In genomic region chrX:129900054-129900453, GRCh38 we compare ENCODE assay signal across 25 cellular contexts.
"Had no signal": no experiment of that assay in that cellular context is flagged by ENCODE, and none has a peak within 500 bp of the region (broad histone marks: within the 10 kb centered on the region; RNA-seq: fewer than 3 reads in every experiment).

No MANE protein-coding gene starts in this region.

- ATAC-seq: activated CD4-positive, alpha-beta T cell treated with anti-CD3 and anti-CD28 coated beads for 36 hours; activated T-cell treated with anti-CD3 and anti-CD28 coated beads, Interleukin-2, amount 50 U/mL, for 4 hours; activated T-helper 17 cell treated with anti-CD3 and anti-CD28 coated beads, Interleukin-2, amount 50 U/mL, for 72 hours; gastroesophageal sphincter had no signal

- H3K36me3 ChIP-seq: brain microvascular endothelial cell, esophagus squamous epithelium, gastroesophageal sphincter had no signal

- DNase-seq: activated CD4-positive, alpha-beta memory T cell treated with anti-CD3 and anti-CD28 coated beads, Interleukin-2, amount 10 ng/mL, durations not matched to agents 7 days and 5 days; activated CD4-positive, alpha-beta T cell treated with anti-CD3 and anti-CD28 coated beads for 36 hours; activated CD4-positive, alpha-beta T cell treated with anti-CD3 and anti-CD28 coated beads, Interleukin-2, amount 10 ng/mL, durations not matched to agents 24 days and 14 days; activated CD4-positive, CD25-positive, alpha-beta regulatory T cell; activated CD4-positive, CD25-positive, alpha-beta regulatory T cell treated with anti-CD3 and anti-CD28 coated beads, Interleukin-2, amount 50 U/mL, for 72 hours; activated CD8-positive, alpha-beta memory T cell treated with anti-CD3 and anti-CD28 coated beads for 24 hours; activated effector memory CD4-positive, alpha-beta T cell treated with Interleukin-2 at 50 U/mL for 16 hours; activated gamma-delta T cell treated with Interleukin-2 at 50 U/mL for 16 hours; activated naive CD4-positive, alpha-beta T cell treated with anti-CD3 and anti-CD28 coated beads, Interleukin-2, amount 50 U/mL, for 16 hours; activated naive CD4-positive, alpha-beta T cell treated with Interleukin-2 at 50 U/mL for 16 hours; activated T-cell treated with anti-CD3 and anti-CD28 coated beads, Interleukin-2, amount 50 U/mL, for 4 hours; amniotic stem cell; anterior cingulate cortex; brain microvascular endothelial cell; caudate nucleus; effector CD8-positive, alpha-beta T cell; esophagus squamous epithelium; foreskin melanocyte; head of caudate nucleus; T-helper 1 cell; T-helper 2 cell had no signal

- H3K9me3 Mint-ChIP-seq: activated CD4-positive, alpha-beta memory T cell treated with anti-CD3 and anti-CD28 coated beads, Interleukin-2, amount 10 ng/mL, durations not matched to agents 7 days and 5 days; activated CD4-positive, alpha-beta T cell treated with anti-CD3 and anti-CD28 coated beads, Interleukin-2, amount 10 ng/mL, durations not matched to agents 24 days and 14 days; activated T-cell treated with anti-CD3 and anti-CD28 coated beads, Interleukin-2, amount 50 U/mL, for 4 hours; activated T-helper 17 cell treated with anti-CD3 and anti-CD28 coated beads, Interleukin-2, amount 50 U/mL, for 72 hours had no signal

- H3K27ac Mint-ChIP-seq: activated CD4-positive, alpha-beta memory T cell treated with anti-CD3 and anti-CD28 coated beads, Interleukin-2, amount 10 ng/mL, durations not matched to agents 7 days and 5 days; activated CD4-positive, alpha-beta T cell treated with anti-CD3 and anti-CD28 coated beads for 36 hours; activated CD4-positive, alpha-beta T cell treated with anti-CD3 and anti-CD28 coated beads, Interleukin-2, amount 10 ng/mL, durations not matched to agents 24 days and 14 days; activated naive CD8-positive, alpha-beta T cell; activated T-helper 17 cell treated with anti-CD3 and anti-CD28 coated beads, Interleukin-2, amount 50 U/mL, for 72 hours had no signal

- H3K27me3 Mint-ChIP-seq: activated CD4-positive, alpha-beta memory T cell treated with anti-CD3 and anti-CD28 coated beads, Interleukin-2, amount 10 ng/mL, durations not matched to agents 7 days and 5 days; activated CD4-positive, alpha-beta T cell treated with anti-CD3 and anti-CD28 coated beads for 36 hours; activated CD4-positive, alpha-beta T cell treated with anti-CD3 and anti-CD28 coated beads, Interleukin-2, amount 10 ng/mL, durations not matched to agents 24 days and 14 days; activated naive CD8-positive, alpha-beta T cell; activated T-helper 17 cell treated with anti-CD3 and anti-CD28 coated beads, Interleukin-2, amount 50 U/mL, for 72 hours had no signal

- H3K4me1 Mint-ChIP-seq: activated CD4-positive, alpha-beta memory T cell treated with anti-CD3 and anti-CD28 coated beads, Interleukin-2, amount 10 ng/mL, durations not matched to agents 7 days and 5 days; activated T-helper 17 cell treated with anti-CD3 and anti-CD28 coated beads, Interleukin-2, amount 50 U/mL, for 72 hours had no signal

- H3K4me3 Mint-ChIP-seq: activated CD4-positive, alpha-beta memory T cell treated with anti-CD3 and anti-CD28 coated beads, Interleukin-2, amount 10 ng/mL, durations not matched to agents 7 days and 5 days; activated CD4-positive, alpha-beta T cell treated with anti-CD3 and anti-CD28 coated beads for 36 hours; activated CD4-positive, alpha-beta T cell treated with anti-CD3 and anti-CD28 coated beads, Interleukin-2, amount 10 ng/mL, durations not matched to agents 24 days and 14 days; activated naive CD8-positive, alpha-beta T cell; activated T-cell treated with anti-CD3 and anti-CD28 coated beads, Interleukin-2, amount 50 U/mL, for 4 hours; activated T-helper 17 cell treated with anti-CD3 and anti-CD28 coated beads, Interleukin-2, amount 50 U/mL, for 72 hours had no signal

- H3K27me3 ChIP-seq: brain microvascular endothelial cell, esophagus squamous epithelium, gastroesophageal sphincter had no signal

- H3K4me1 ChIP-seq: esophagus squamous epithelium, gastroesophageal sphincter had no signal

- H3K27ac ChIP-seq: brain microvascular endothelial cell, epithelial cell of prostate, esophagus squamous epithelium, gastroesophageal sphincter had no signal

- H3K9me3 ChIP-seq: esophagus squamous epithelium, gastroesophageal sphincter had no signal

- H3K36me3 Mint-ChIP-seq: activated naive CD8-positive, alpha-beta T cell had no signal

- H3K4me3 ChIP-seq: esophagus squamous epithelium, gastroesophageal sphincter had no signal
